Comparison of ENCODE assay signal across 9 cellular contexts in the genomic region with DNA sequence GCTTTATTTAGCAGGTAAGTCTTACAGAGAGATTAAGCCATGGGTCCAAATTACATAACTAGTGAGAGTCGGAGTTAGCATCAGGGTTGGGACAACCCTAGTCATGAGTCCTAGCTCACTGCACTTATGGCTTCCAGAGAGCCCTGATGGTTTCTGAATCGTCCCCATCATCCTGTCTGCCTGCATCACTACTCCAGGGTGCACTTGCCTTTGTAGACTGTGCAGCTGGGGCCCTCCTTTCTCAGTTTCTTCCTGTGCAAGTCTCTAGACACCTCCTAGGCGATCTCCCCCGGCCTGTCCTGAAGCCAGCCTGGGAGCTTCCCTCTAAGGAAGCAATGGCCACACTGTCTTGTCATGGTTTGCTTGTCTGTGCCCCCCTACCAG. TPM values are rescaled to one million over a fixed set of nuclear protein-coding genes. Genes with fewer than 3 reads are reported as not detected.
A peak's percentile ranks its signal among the peaks of the same experiment; 100 is the strongest.
DNase-seq lines count a peak whose midpoint lies in the region; ATAC-seq and TF ChIP-seq lines count a peak whose summit lies in the region.
"Had no signal": no experiment of that assay in that cellular context is flagged by ENCODE, and none has a peak within 500 bp of the region (broad histone marks: within the 10 kb centered on the region; RNA-seq: fewer than 3 reads in every experiment).

No MANE protein-coding gene starts in this region.

- H3K79me2 ChIP-seq in trophoblast cell (ENCODE audit: control insufficient read depth, insufficient read depth, low read length, poor library complexity): no peaks in the 10 kb centered on the region

- no peak overlapping the region for H3K4me3 ChIP-seq in GM12865 (ENCODE audit: low read depth, low read length)
- H3K4me3 ChIP-seq in trophoblast cell (ENCODE audit: low read depth, low read length): no peak overlapping the region
- H3K4me3 ChIP-seq: A549 had no signal

- POLR2A ChIA-PET in activated naive CD8-positive, alpha-beta T cell treated with anti-CD3 and anti-CD28 coated beads, Interleukin-2, amount 10 ng/mL, durations not matched to agents 7 days and 5 days (lab: Charles Lee): interaction anchor here (1.0 kb wide), 1 partner anchor 164 kb away, joined by 6 read pairs; no protein-coding TSS in a partner anchor

- H2AFZ ChIP-seq in trophoblast cell (ENCODE audit: insufficient read depth, low read length, poor library complexity): no peak overlapping the region

- no peak overlapping the region for H3K9ac ChIP-seq in trophoblast cell (ENCODE audit: low read length)

- H3K9me3 ChIP-seq in T-helper 17 cell (ENCODE audit: control insufficient read depth, low read length, poor library complexity, severe bottlenecking) (no peaks in the 10 kb centered on the region), trophoblast cell (ENCODE audit: insufficient read depth, low read depth, low read length) (no peaks in the 10 kb centered on the region)
- H3K9me3 ChIP-seq: A549 had no signal

- no peak overlapping the region for H3K23ac ChIP-seq in trophoblast cell (ENCODE audit: low read length)

- no peak overlapping the region for H2BK5ac ChIP-seq in trophoblast cell (ENCODE audit: low read depth, low read length, poor library complexity)

- H3K4me3 Mint-ChIP-seq in activated naive CD8-positive, alpha-beta T cell treated with anti-CD3 and anti-CD28 coated beads, Interleukin-2, amount 10 ng/mL, durations not matched to agents 7 days and 5 days: no peak overlapping the region
- no peak overlapping the region for H3K4me3 Mint-ChIP-seq in activated naive CD8-positive, alpha-beta T cell treated with anti-CD3 and anti-CD28 coated beads, Interleukin-2, amount 50 U/mL, for 24 hours
- H3K4me3 Mint-ChIP-seq in T-helper 17 cell: no peak overlapping the region

- peak overlapping the region; percentile 4 for H4K91ac ChIP-seq in trophoblast cell (ENCODE audit: low read depth, low read length)

- H3K79me1 ChIP-seq in trophoblast cell (ENCODE audit: low read length): no peaks in the 10 kb centered on the region

- no peaks in the 10 kb centered on the region for H3K4me1 ChIP-seq in trophoblast cell (ENCODE audit: control insufficient read depth in 1 of 2, insufficient read depth in 2 of 2, low read length in 2 of 2)
- H3K4me1 ChIP-seq: A549 had no signal

- no peak overlapping the region for H3K4me2 ChIP-seq in trophoblast cell (ENCODE audit: low read length)
- H3K4me2 ChIP-seq: A549 had no signal

- H3K14ac ChIP-seq in trophoblast cell (ENCODE audit: low read length): no peak overlapping the region

- no peak for TF ChIP-seq CTCF in GM12865 (IDR thresholded peaks at IDR 0.05; ENCODE audit: insufficient read depth, low read depth, low read length, missing control alignments)

- H3K4me1 Mint-ChIP-seq in activated naive CD8-positive, alpha-beta T cell treated with anti-CD3 and anti-CD28 coated beads, Interleukin-2, amount 10 ng/mL, durations not matched to agents 7 days and 5 days: peaks cover 11% of the 10 kb centered on the region
- H3K4me1 Mint-ChIP-seq in activated naive CD8-positive, alpha-beta T cell treated with anti-CD3 and anti-CD28 coated beads, Interleukin-2, amount 50 U/mL, for 24 hours: peaks cover 15% of the 10 kb centered on the region
- H3K4me1 Mint-ChIP-seq in T-helper 17 cell: peaks cover 30% of the 10 kb centered on the region

- H3K27me3 ChIP-seq in trophoblast cell (ENCODE audit: insufficient read depth, low read length): no peaks in the 10 kb centered on the region

- peaks cover 13% of the 10 kb centered on the region for H3K36me3 Mint-ChIP-seq in activated naive CD8-positive, alpha-beta T cell treated with anti-CD3 and anti-CD28 coated beads, Interleukin-2, amount 10 ng/mL, durations not matched to agents 7 days and 5 days
- peaks cover 12% of the 10 kb centered on the region for H3K36me3 Mint-ChIP-seq in activated naive CD8-positive, alpha-beta T cell treated with anti-CD3 and anti-CD28 coated beads, Interleukin-2, amount 50 U/mL, for 24 hours (ENCODE audit: low read depth)
- peaks cover 3% of the 10 kb centered on the region for H3K36me3 Mint-ChIP-seq in T-helper 17 cell (ENCODE audit: low read depth)

- no peak overlapping the region for H3K18ac ChIP-seq in trophoblast cell (ENCODE audit: low read length)

- H4K12ac ChIP-seq in trophoblast cell (ENCODE audit: low read depth, low read length): no peak overlapping the region

- H3K27me3 Mint-ChIP-seq in activated naive CD8-positive, alpha-beta T cell treated with anti-CD3 and anti-CD28 coated beads, Interleukin-2, amount 10 ng/mL, durations not matched to agents 7 days and 5 days: peaks cover 31% of the 10 kb centered on the region
- peaks cover 29% of the 10 kb centered on the region for H3K27me3 Mint-ChIP-seq in activated naive CD8-positive, alpha-beta T cell treated with anti-CD3 and anti-CD28 coated beads, Interleukin-2, amount 50 U/mL, for 24 hours
- H3K27me3 Mint-ChIP-seq in T-helper 17 cell: peaks cover 39% of the 10 kb centered on the region

- DNase-seq in activated naive CD8-positive, alpha-beta T cell treated with anti-CD3 and anti-CD28 coated beads, Interleukin-2, amount 10 ng/mL, durations not matched to agents 7 days and 5 days: no peak
- DNase-seq in activated naive CD8-positive, alpha-beta T cell treated with anti-CD3 and anti-CD28 coated beads, Interleukin-2, amount 50 U/mL, for 24 hours: no peak
- DNase-seq in GM12865 (ENCODE audit: low read depth): peak; percentile 27
- no peak for DNase-seq in T-helper 17 cell
- no peak for DNase-seq in trophoblast cell
- DNase-seq in activated gamma-delta T cell treated with Interleukin-2 at 50 U/mL for 16 hours: no peak
- no peak for DNase-seq in KG1 (lab: John Stamatoyannopoulos, UW)

- peak; percentile 28 for ATAC-seq in activated naive CD8-positive, alpha-beta T cell treated with anti-CD3 and anti-CD28 coated beads, Interleukin-2, amount 10 ng/mL, durations not matched to agents 7 days and 5 days (ENCODE audit: low read depth)
- ATAC-seq in activated naive CD8-positive, alpha-beta T cell treated with anti-CD3 and anti-CD28 coated beads, Interleukin-2, amount 50 U/mL, for 24 hours: no peak
- ATAC-seq in T-helper 17 cell: no peak
- no peak for ATAC-seq in GM18502 (IDR thresholded peaks at IDR 0.05; ENCODE audit: poor library complexity, unreplicated experiment)

- WGBS in trophoblast cell (ENCODE audit: extremely low coverage, insufficient coverage, insufficient read length): no CpG with 5 or more reads among the region's 4 CpGs

- no peak overlapping the region for H3K27ac Mint-ChIP-seq in activated naive CD8-positive, alpha-beta T cell treated with anti-CD3 and anti-CD28 coated beads, Interleukin-2, amount 10 ng/mL, durations not matched to agents 7 days and 5 days
- no peak overlapping the region for H3K27ac Mint-ChIP-seq in activated naive CD8-positive, alpha-beta T cell treated with anti-CD3 and anti-CD28 coated beads, Interleukin-2, amount 50 U/mL, for 24 hours
- peak overlapping the region; percentile 57 for H3K27ac Mint-ChIP-seq in T-helper 17 cell

- H2AK5ac ChIP-seq in trophoblast cell (ENCODE audit: low read length): peak overlapping the region; percentile 3

- peaks cover 2 to 13% of the 10 kb centered on the region in 2 experiments for H3K36me3 ChIP-seq in trophoblast cell (ENCODE audit: control insufficient read depth in 1 of 2, insufficient read depth in 2 of 2, low read length in 2 of 2)

- no peaks in the 10 kb centered on the region for H3K9me3 Mint-ChIP-seq in activated naive CD8-positive, alpha-beta T cell treated with anti-CD3 and anti-CD28 coated beads, Interleukin-2, amount 10 ng/mL, durations not matched to agents 7 days and 5 days
- H3K9me3 Mint-ChIP-seq in activated naive CD8-positive, alpha-beta T cell treated with anti-CD3 and anti-CD28 coated beads, Interleukin-2, amount 50 U/mL, for 24 hours: no peaks in the 10 kb centered on the region

- H3K4ac ChIP-seq in trophoblast cell (ENCODE audit: low read depth, low read length): no peak overlapping the region

- no peak overlapping the region for H3K27ac ChIP-seq in trophoblast cell (ENCODE audit: low read depth, low read length)
- H3K27ac ChIP-seq: A549 had no signal

- no peak overlapping the region for H4K8ac ChIP-seq in trophoblast cell (ENCODE audit: low read depth, low read length)

- H2BK120ac ChIP-seq in trophoblast cell (ENCODE audit: insufficient read depth, low read length, poor library complexity): no peak overlapping the region

- H2BK12ac ChIP-seq in trophoblast cell (ENCODE audit: low read length): no peak overlapping the region

RNA-seq across cellular contexts. Expression of a gene that starts 37.1 kb away (rescaled TPM):
- 10 to 100 TPM; 49.8 to 57.1 TPM for total RNA-seq in activated naive CD8-positive, alpha-beta T cell treated with anti-CD3 and anti-CD28 coated beads, Interleukin-2, amount 10 ng/mL, durations not matched to agents 7 days and 5 days
- total RNA-seq in T-helper 17 cell: 10 to 100 TPM; 29.0 to 31.5 TPM
- 101 and 110 TPM in 2 replicates for polyA plus RNA-seq in trophoblast cell (2013)
